ENCODE assay signal across 8 cellular contexts in the genomic region with DNA sequence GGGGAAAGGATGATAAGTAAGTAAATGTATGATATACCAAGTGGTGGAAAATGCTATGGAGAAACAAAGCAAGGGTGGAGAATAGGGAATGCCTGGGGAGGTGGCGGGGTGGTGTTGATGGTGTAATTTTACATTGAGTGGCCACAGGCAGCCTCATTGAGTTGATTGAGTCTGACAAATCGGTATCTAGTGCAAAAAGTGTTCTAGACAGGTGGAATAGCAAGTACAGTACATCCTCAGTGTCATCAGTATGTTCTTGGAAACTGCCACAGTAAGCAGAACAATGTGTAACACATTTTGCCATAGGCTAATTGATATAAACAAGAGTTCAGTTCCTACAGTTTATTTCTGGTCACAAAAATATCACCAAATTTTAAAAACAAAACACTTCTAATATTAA.
"Had no signal": no experiment of that assay in that cellular context is flagged by ENCODE, and none has a peak within 500 bp of the region (broad histone marks: within the 10 kb centered on the region; RNA-seq: fewer than 3 reads in every experiment).

No MANE protein-coding gene starts in this region.

- H3K27me3 Mint-ChIP-seq: stimulated activated naive CD8-positive, alpha-beta T cell treated with anti-CD3 and anti-CD28 coated beads, Interleukin-15, Interleukin-2, amounts not matched to agents 100 ng/mL and 50 ng/mL, for 24 hours; T-cell had no signal

- H3K27ac Mint-ChIP-seq: nephron progenitor cell; stimulated activated naive CD8-positive, alpha-beta T cell treated with anti-CD3 and anti-CD28 coated beads, Interleukin-15, Interleukin-2, amounts not matched to agents 100 ng/mL and 50 ng/mL, for 24 hours had no signal

- DNase-seq: upper lobe of right lung had no signal

- H3K4me3 ChIP-seq: SK-N-MC, upper lobe of right lung had no signal

- H3K9me3 Mint-ChIP-seq: immature natural killer cell; nephron progenitor cell; stimulated activated naive CD8-positive, alpha-beta T cell treated with anti-CD3 and anti-CD28 coated beads, Interleukin-15, Interleukin-2, amounts not matched to agents 100 ng/mL and 50 ng/mL, for 24 hours; T-cell had no signal

- H3K4me1 ChIP-seq: upper lobe of right lung had no signal

- H3K27me3 ChIP-seq: brain microvascular endothelial cell, upper lobe of right lung had no signal

- H3K27ac ChIP-seq: brain microvascular endothelial cell, SK-N-MC, upper lobe of right lung, VCaP had no signal

- H3K4me1 Mint-ChIP-seq: nephron progenitor cell had no signal

- H3K4me3 Mint-ChIP-seq: immature natural killer cell; nephron progenitor cell; stimulated activated naive CD8-positive, alpha-beta T cell treated with anti-CD3 and anti-CD28 coated beads, Interleukin-15, Interleukin-2, amounts not matched to agents 100 ng/mL and 50 ng/mL, for 24 hours; T-cell had no signal

- H3K9me3 ChIP-seq: upper lobe of right lung had no signal
